Comparison of ENCODE assay signal across 1 cellular context in genomic region chr5:138212828-138213160, GRCh38.
A peak's percentile ranks its signal among the peaks of the same experiment; 100 is the strongest.
TF ChIP-seq lines count a peak whose summit lies in the region.

No MANE protein-coding gene starts in this region.

TF ChIP-seq in HepG2, 621 proteins besides CTCF, POLR2A, EP300 and RAD21:
- TF ChIP-seq ZNF224 (CRISPR knock-in tag; IDR thresholded peaks at IDR 0.05) (peak; percentile 43; the same call in 1 of the 2 replicates), CREB1 (IDR thresholded peaks at IDR 0.05) (no peak), CREB1 (CRISPR knock-in tag; IDR thresholded peaks at IDR 0.05) (no peak), ZNF556 (CRISPR knock-in tag; IDR thresholded peaks at IDR 0.05; ENCODE audit: borderline replicate concordance) (no peak), CREM (IDR thresholded peaks at IDR 0.05) (no peak), CREM (CRISPR knock-in tag; IDR thresholded peaks at IDR 0.05) (no peak), SALL2 (CRISPR knock-in tag; IDR thresholded peaks at IDR 0.05) (no peak), FOXC1 (CRISPR knock-in tag; IDR thresholded peaks at IDR 0.05; ENCODE audit: borderline replicate concordance) (0 out of 2 replicates have a peak, but pooled peaks have one; percentile 41), FOSL2 (CRISPR knock-in tag; IDR thresholded peaks at IDR 0.05) (no peak), PAF1 (CRISPR knock-in tag; IDR thresholded peaks at IDR 0.05) (no peak), ZNF740 (CRISPR knock-in tag; IDR thresholded peaks at IDR 0.05) (no peak), ZNF121 (CRISPR knock-in tag; IDR thresholded peaks at IDR 0.05) (no peak), ZNF883 (CRISPR knock-in tag; IDR thresholded peaks at IDR 0.05; ENCODE audit: not compliant biosample characterization) (peak; percentile 52), CCAR2 (optimal IDR thresholded peaks at IDR 0.05; ENCODE audit: low read depth, low read length) (no peak), ZBTB1 (CRISPR knock-in tag; IDR thresholded peaks at IDR 0.05; ENCODE audit: borderline replicate concordance) (no peak), ZNF780A (CRISPR knock-in tag; IDR thresholded peaks at IDR 0.05) (0 out of 2 replicates have a peak, but pooled peaks have one; percentile 34), ZNF784 (CRISPR knock-in tag; IDR thresholded peaks at IDR 0.05; ENCODE audit: borderline replicate concordance) (0 out of 2 replicates have a peak, but pooled peaks have one; percentile 21), HOXA7 (CRISPR knock-in tag; IDR thresholded peaks at IDR 0.05) (0 out of 2 replicates have a peak, but pooled peaks have one; percentile 54), ZNF337 (CRISPR knock-in tag; IDR thresholded peaks at IDR 0.05; ENCODE audit: borderline replicate concordance, low read depth) (0 out of 2 replicates have a peak, but pooled peaks have one; percentile 34), IRF9 (CRISPR knock-in tag; IDR thresholded peaks at IDR 0.05; ENCODE audit: borderline replicate concordance) (0 out of 2 replicates have a peak, but pooled peaks have one; percentile 20)
- TF ChIP-seq, protein P1, sequence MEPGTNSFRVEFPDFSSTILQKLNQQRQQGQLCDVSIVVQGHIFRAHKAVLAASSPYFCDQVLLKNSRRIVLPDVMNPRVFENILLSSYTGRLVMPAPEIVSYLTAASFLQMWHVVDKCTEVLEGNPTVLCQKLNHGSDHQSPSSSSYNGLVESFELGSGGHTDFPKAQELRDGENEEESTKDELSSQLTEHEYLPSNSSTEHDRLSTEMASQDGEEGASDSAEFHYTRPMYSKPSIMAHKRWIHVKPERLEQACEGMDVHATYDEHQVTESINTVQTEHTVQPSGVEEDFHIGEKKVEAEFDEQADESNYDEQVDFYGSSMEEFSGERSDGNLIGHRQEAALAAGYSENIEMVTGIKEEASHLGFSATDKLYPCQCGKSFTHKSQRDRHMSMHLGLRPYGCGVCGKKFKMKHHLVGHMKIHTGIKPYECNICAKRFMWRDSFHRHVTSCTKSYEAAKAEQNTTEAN (CRISPR knock-in tag; conservative IDR thresholded peaks at IDR 0.05), result no peak
- TF ChIP-seq, protein P2, sequence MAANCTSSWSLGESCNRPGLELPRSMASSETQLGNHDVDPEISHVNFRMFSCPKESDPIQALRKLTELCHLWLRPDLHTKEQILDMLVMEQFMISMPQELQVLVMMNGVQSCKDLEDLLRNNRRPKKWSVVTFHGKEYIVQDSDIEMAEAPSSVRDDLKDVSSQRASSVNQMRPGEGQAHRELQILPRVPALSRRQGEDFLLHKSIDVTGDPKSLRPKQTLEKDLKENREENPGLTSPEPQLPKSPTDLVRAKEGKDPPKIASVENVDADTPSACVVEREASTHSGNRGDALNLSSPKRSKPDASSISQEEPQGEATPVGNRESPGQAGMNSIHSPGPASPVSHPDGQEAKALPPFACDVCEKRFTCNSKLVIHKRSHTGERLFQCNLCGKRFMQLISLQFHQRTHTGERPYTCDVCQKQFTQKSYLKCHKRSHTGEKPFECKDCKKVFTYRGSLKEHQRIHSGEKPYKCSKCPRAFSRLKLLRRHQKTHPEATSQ (CRISPR knock-in tag; IDR thresholded peaks at IDR 0.05; ENCODE audit: borderline replicate concordance), result no peak
